In the genomic region with DNA sequence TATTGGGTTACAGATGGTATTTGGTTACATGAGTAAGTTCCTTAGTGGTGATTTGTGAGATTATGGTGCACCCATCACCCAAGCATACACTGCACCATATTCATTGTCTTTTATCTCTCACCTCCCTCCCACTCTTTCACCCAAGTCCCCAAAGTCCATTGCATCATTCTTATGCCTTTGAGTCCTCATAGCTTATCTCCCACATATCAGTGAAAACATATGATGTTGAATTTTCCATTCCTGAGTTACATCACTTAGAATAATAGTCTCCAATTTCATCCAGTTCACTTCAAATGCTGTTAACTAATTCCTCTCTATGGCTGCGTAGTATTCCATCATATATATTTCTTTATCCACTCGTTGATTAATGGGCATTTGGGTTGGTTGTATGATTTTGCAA, we compare ENCODE assay signal across 34 cellular contexts.
"Had no signal": no experiment of that assay in that cellular context is flagged by ENCODE, and none has a peak within 500 bp of the region (broad histone marks: within the 10 kb centered on the region; RNA-seq: fewer than 3 reads in every experiment).

No MANE protein-coding gene starts in this region.

- H3K36me3 ChIP-seq: MG63 had no signal

- H3K4me3 ChIP-seq: MG63 had no signal

- DNase-seq: Karpas-422, Kasumi-1, MG63, MM.1S, MV-4-11, NCI-H1048, NCI-H1092, NCI-H1092 treated with DMSO at 0.1 percent for 48 hours, NCI-H1105, NCI-H1105 treated with DMSO at 0.1 percent for 48 hours, NCI-H1417, NCI-H1417 treated with DMSO at 0.1 percent for 48 hours, NCI-H1436, NCI-H1436 treated with DMSO at 0.1 percent for 48 hours, NCI-H146, NCI-H1694, NCI-H187, NCI-H187 treated with DMSO at 0.1 percent for 48 hours, NCI-H1930, NCI-H2029, NCI-H2029 treated with DMSO at 0.1 percent for 48 hours, NCI-H2081, NCI-H2081 treated with DMSO at 0.1 percent for 48 hours, NCI-H2107, NCI-H2171, NCI-H2171 treated with DMSO at 0.1 percent for 48 hours, NCI-H2227 treated with DMSO at 0.1 percent for 48 hours, NCI-H226, NCI-H345, NCI-H446, NCI-H446 treated with DMSO at 0.1 percent for 48 hours, NCI-H510A, NCI-H510A treated with DMSO at 0.1 percent for 48 hours, NCI-H524 had no signal

- H3K27me3 ChIP-seq: MG63 had no signal
